Comparison of ENCODE assay signal across 8 cellular contexts in the genomic region with DNA sequence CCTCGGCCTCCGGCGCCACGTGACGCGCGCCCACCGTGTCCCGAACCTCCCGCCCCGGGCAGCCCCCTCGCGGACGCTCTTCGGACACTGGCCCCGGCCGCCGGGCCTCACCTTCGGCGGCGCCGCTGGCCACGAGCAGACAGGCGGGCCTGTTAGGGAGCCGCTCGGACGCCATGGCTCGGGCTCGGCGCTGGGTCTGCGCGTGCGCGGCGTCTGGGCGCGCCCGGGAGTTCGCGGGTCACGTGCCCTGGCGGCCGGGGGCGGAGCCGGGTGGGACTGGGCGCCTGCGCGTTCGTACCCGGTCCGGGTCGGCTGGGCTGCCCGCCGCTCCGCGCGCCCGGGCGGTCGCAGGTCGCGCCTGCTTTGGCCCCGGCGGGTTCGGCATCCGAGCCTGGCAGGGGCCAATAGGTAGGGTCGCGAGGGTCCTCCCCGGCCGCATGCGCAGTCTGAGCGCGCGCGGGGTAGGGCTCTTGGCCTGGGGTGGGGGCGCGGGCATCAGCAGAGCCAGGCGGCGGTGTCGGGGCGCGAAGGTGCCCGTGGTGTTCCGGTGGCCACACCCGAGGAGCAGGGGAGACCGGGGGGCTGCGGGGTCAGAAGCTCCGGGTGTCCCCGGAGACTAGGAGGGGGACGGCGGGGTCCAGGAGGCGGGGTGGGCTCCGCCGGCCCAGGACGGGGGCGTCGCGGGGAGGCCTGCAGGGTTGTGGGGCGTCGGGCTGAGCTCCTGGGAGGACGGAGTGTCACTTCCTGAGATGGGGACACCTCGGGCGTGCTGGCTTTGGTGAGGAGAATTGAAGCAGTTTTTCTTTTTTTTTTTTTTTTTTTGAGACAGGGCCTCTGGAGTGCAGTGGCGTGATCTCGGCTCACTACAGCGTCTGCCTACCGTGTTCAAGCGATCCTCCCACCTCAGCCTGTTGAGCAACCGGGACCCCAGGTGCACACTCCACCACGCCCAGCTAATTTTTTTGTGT. TPM values are rescaled to one million over a fixed set of nuclear protein-coding genes. Genes with fewer than 3 reads are reported as not detected.
DNase-seq lines count a peak whose midpoint lies in the region; ATAC-seq and TF ChIP-seq lines count a peak whose summit lies in the region.

A gene with protein sequence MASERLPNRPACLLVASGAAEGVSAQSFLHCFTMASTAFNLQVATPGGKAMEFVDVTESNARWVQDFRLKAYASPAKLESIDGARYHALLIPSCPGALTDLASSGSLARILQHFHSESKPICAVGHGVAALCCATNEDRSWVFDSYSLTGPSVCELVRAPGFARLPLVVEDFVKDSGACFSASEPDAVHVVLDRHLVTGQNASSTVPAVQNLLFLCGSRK (minus strand): TSS at position 200 of the 968 bp plus-strand sequence. CDS start 25 bp downstream, at position 175.

- intact Hi-C loops in cardiac septum (cut with DNase I) (no loop called here), posterior cingulate gyrus (cut with DNase I) (no loop called here)

- ATAC-seq in HG02623 (IDR thresholded peaks at IDR 0.05; ENCODE audit: unreplicated experiment), result peak; percentile 76
- peak; percentile 75 for ATAC-seq in activated naive CD8-positive, alpha-beta T cell treated with anti-CD3 and anti-CD28 coated beads, Interleukin-2, amount 50 U/mL, for 24 hours

- no peaks in the 10 kb centered on the region for H3K27me3 Mint-ChIP-seq in activated naive CD8-positive, alpha-beta T cell treated with anti-CD3 and anti-CD28 coated beads, Interleukin-2, amount 50 U/mL, for 24 hours
- H3K27me3 Mint-ChIP-seq in type B pancreatic cell, result no peaks in the 10 kb centered on the region

- peak within 1 kb of the TSS; percentile 86 for H3K27ac Mint-ChIP-seq in activated naive CD8-positive, alpha-beta T cell treated with anti-CD3 and anti-CD28 coated beads, Interleukin-2, amount 50 U/mL, for 24 hours
- peak within 1 kb of the TSS; percentile 80 for H3K27ac Mint-ChIP-seq in type B pancreatic cell

- peaks cover 16% of the 10 kb centered on the region for H3K4me1 Mint-ChIP-seq in activated naive CD8-positive, alpha-beta T cell treated with anti-CD3 and anti-CD28 coated beads, Interleukin-2, amount 50 U/mL, for 24 hours
- no peaks in the 10 kb centered on the region for H3K4me1 Mint-ChIP-seq in type B pancreatic cell (ENCODE audit: unreplicated experiment)

- TF ChIP-seq CTCF in GM12864 (IDR thresholded peaks at IDR 0.05; ENCODE audit: low read depth, low read length, missing control alignments), result no peak
- no peak for TF ChIP-seq CTCF in type B pancreatic cell (conservative IDR thresholded peaks at IDR 0.05)

- H3K4me3 ChIP-seq in GM12864 (ENCODE audit: low read depth, low read length), result peak within 1 kb of the TSS; percentile 94

- peak within 1 kb of the TSS; percentile 87 for H3K4me3 Mint-ChIP-seq in activated naive CD8-positive, alpha-beta T cell treated with anti-CD3 and anti-CD28 coated beads, Interleukin-2, amount 50 U/mL, for 24 hours
- peak within 1 kb of the TSS; percentile 86 for H3K4me3 Mint-ChIP-seq in type B pancreatic cell

- no peaks in the 10 kb centered on the region for H3K9me3 Mint-ChIP-seq in activated naive CD8-positive, alpha-beta T cell treated with anti-CD3 and anti-CD28 coated beads, Interleukin-2, amount 50 U/mL, for 24 hours
- no peaks in the 10 kb centered on the region for H3K9me3 Mint-ChIP-seq in type B pancreatic cell

- DNase-seq in GM12864 (ENCODE audit: low read depth) (no peak), NCI-H1105 treated with DMSO at 0.1 percent for 48 hours (lab: John Stamatoyannopoulos, UW) (peak; percentile 81), T follicular helper cell (ENCODE audit: low read depth) (peak; percentile 90), cardiac septum (ENCODE audit: low spot score) (peak; percentile 97), posterior cingulate gyrus (peak; percentile 83 to 98 (median 90)), type B pancreatic cell (ENCODE audit: extremely low spot score, unreplicated experiment) (peak; percentile 97)
- DNase-seq in activated naive CD8-positive, alpha-beta T cell treated with anti-CD3 and anti-CD28 coated beads, Interleukin-2, amount 50 U/mL, for 24 hours, result peak; percentile 98

- H3K36me3 Mint-ChIP-seq in activated naive CD8-positive, alpha-beta T cell treated with anti-CD3 and anti-CD28 coated beads, Interleukin-2, amount 50 U/mL, for 24 hours (ENCODE audit: low read depth), result peaks cover 6% of the 10 kb centered on the region
- H3K36me3 Mint-ChIP-seq in type B pancreatic cell, result no peaks in the 10 kb centered on the region

RNA-seq across cellular contexts. Expression of the gene that starts here (rescaled TPM):
- total RNA-seq in cardiac septum (38.7 TPM), type B pancreatic cell (ENCODE audit: low replicate concordance) (80.1 and 80.9 TPM in 2 replicates)
